1 cellular context compared by ENCODE assay signal in the genomic region with DNA sequence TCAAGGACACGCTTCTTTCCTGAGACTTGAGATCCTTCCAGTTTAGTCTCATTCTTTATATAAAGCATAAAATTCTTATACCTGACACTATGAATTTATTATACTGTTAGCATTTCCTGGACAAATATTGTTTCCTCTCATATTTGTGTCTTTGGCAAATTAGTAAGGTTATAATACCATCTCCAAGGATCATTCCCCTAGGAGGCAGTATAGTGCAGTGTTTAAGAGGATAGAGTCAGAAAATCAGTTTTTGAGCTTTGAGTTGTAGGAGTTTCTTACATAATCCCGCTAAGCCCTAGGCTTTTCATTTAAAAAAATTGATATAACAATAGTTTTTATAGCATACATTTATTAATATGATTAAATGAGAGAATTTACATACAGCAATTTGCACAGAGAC.
TF ChIP-seq lines count a peak whose summit lies in the region.

No MANE protein-coding gene starts in this region.

TF ChIP-seq in H1, 55 proteins besides CTCF, POLR2A, EP300 and RAD21 (continued from another document):
- TF ChIP-seq, protein P1, sequence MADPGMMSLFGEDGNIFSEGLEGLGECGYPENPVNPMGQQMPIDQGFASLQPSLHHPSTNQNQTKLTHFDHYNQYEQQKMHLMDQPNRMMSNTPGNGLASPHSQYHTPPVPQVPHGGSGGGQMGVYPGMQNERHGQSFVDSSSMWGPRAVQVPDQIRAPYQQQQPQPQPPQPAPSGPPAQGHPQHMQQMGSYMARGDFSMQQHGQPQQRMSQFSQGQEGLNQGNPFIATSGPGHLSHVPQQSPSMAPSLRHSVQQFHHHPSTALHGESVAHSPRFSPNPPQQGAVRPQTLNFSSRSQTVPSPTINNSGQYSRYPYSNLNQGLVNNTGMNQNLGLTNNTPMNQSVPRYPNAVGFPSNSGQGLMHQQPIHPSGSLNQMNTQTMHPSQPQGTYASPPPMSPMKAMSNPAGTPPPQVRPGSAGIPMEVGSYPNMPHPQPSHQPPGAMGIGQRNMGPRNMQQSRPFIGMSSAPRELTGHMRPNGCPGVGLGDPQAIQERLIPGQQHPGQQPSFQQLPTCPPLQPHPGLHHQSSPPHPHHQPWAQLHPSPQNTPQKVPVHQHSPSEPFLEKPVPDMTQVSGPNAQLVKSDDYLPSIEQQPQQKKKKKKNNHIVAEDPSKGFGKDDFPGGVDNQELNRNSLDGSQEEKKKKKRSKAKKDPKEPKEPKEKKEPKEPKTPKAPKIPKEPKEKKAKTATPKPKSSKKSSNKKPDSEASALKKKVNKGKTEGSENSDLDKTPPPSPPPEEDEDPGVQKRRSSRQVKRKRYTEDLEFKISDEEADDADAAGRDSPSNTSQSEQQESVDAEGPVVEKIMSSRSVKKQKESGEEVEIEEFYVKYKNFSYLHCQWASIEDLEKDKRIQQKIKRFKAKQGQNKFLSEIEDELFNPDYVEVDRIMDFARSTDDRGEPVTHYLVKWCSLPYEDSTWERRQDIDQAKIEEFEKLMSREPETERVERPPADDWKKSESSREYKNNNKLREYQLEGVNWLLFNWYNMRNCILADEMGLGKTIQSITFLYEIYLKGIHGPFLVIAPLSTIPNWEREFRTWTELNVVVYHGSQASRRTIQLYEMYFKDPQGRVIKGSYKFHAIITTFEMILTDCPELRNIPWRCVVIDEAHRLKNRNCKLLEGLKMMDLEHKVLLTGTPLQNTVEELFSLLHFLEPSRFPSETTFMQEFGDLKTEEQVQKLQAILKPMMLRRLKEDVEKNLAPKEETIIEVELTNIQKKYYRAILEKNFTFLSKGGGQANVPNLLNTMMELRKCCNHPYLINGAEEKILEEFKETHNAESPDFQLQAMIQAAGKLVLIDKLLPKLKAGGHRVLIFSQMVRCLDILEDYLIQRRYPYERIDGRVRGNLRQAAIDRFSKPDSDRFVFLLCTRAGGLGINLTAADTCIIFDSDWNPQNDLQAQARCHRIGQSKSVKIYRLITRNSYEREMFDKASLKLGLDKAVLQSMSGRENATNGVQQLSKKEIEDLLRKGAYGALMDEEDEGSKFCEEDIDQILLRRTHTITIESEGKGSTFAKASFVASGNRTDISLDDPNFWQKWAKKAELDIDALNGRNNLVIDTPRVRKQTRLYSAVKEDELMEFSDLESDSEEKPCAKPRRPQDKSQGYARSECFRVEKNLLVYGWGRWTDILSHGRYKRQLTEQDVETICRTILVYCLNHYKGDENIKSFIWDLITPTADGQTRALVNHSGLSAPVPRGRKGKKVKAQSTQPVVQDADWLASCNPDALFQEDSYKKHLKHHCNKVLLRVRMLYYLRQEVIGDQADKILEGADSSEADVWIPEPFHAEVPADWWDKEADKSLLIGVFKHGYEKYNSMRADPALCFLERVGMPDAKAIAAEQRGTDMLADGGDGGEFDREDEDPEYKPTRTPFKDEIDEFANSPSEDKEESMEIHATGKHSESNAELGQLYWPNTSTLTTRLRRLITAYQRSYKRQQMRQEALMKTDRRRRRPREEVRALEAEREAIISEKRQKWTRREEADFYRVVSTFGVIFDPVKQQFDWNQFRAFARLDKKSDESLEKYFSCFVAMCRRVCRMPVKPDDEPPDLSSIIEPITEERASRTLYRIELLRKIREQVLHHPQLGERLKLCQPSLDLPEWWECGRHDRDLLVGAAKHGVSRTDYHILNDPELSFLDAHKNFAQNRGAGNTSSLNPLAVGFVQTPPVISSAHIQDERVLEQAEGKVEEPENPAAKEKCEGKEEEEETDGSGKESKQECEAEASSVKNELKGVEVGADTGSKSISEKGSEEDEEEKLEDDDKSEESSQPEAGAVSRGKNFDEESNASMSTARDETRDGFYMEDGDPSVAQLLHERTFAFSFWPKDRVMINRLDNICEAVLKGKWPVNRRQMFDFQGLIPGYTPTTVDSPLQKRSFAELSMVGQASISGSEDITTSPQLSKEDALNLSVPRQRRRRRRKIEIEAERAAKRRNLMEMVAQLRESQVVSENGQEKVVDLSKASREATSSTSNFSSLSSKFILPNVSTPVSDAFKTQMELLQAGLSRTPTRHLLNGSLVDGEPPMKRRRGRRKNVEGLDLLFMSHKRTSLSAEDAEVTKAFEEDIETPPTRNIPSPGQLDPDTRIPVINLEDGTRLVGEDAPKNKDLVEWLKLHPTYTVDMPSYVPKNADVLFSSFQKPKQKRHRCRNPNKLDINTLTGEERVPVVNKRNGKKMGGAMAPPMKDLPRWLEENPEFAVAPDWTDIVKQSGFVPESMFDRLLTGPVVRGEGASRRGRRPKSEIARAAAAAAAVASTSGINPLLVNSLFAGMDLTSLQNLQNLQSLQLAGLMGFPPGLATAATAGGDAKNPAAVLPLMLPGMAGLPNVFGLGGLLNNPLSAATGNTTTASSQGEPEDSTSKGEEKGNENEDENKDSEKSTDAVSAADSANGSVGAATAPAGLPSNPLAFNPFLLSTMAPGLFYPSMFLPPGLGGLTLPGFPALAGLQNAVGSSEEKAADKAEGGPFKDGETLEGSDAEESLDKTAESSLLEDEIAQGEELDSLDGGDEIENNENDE (IDR thresholded peaks at IDR 0.05; ENCODE audit: insufficient replicate concordance, low read length), result no peak
- TF ChIP-seq, protein P2, sequence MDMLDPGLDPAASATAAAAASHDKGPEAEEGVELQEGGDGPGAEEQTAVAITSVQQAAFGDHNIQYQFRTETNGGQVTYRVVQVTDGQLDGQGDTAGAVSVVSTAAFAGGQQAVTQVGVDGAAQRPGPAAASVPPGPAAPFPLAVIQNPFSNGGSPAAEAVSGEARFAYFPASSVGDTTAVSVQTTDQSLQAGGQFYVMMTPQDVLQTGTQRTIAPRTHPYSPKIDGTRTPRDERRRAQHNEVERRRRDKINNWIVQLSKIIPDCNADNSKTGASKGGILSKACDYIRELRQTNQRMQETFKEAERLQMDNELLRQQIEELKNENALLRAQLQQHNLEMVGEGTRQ (IDR thresholded peaks at IDR 0.05; ENCODE audit: low read length), result no peak
- no peak for TF ChIP-seq CTBP2 (IDR thresholded peaks at IDR 0.05; ENCODE audit: borderline replicate concordance, insufficient read depth, insufficient read length, low read length)
- TF ChIP-seq CBX8 (IDR thresholded peaks at IDR 0.05; ENCODE audit: borderline replicate concordance, low read depth, low read length), result no peak
- no peak for TF ChIP-seq TAF7 (optimal IDR thresholded peaks at IDR 0.05; ENCODE audit: borderline replicate concordance, low read depth, low read length)
- no peak for TF ChIP-seq RXRA (IDR thresholded peaks at IDR 0.05; ENCODE audit: insufficient read depth, low read depth, low read length)
- no peak for TF ChIP-seq KDM1A (IDR thresholded peaks at IDR 0.05; ENCODE audit: borderline replicate concordance, low read length)
- no peak for TF ChIP-seq EZH2 (IDR thresholded peaks at IDR 0.05; ENCODE audit: low read depth, low read length, severe bottlenecking)
